ENCODE assay signal across 27 cellular contexts in the genomic region with DNA sequence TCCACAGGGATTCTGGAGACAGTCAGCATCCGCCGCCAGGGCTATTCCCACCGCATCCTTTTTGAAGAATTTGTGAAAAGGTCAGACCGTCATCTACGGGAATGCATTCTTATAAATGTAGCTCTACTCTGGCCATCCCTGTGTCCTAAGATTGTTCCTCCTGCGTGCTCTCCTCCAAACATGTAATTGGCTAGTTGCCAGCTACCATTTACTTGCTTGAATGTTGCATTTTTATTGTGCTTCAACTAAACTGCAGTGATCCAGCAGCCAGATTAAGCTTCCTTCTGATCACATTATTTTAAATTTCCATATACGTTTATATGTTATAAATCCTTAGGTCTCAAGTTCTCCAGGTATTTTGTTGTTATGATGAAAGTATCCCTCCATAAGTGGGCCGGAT.
"Had no signal": no experiment of that assay in that cellular context is flagged by ENCODE, and none has a peak within 500 bp of the region (broad histone marks: within the 10 kb centered on the region; RNA-seq: fewer than 3 reads in every experiment).

No MANE protein-coding gene starts in this region.

- H3K4me1 ChIP-seq: pancreas, prostate gland, sigmoid colon, stomach, thyroid gland, tibial nerve had no signal

- H3K4me3 ChIP-seq: pancreas, prostate gland, right atrium auricular region, right lobe of liver, sigmoid colon, stomach, thoracic aorta, thyroid gland, tibial nerve, upper lobe of left lung, vagina had no signal

- DNase-seq: nephron progenitor cell; pancreas; retina; right lobe of liver; sigmoid colon; small intestine; stimulated activated CD4-positive, alpha-beta T cell treated with anti-CD3 and anti-CD28 coated beads, Interleukin-15, amount 100 ng/mL, for 24 hours; stimulated activated CD4-positive, alpha-beta T cell treated with anti-CD3 and anti-CD28 coated beads, Interleukin-2, amount 100 ng/mL, for 24 hours; stimulated activated CD4-positive, alpha-beta T cell treated with anti-CD3 and anti-CD28 coated beads, Interleukin-2, amount 100 ng/mL, for 48 hours; stimulated activated CD4-positive, alpha-beta T cell treated with anti-CD3 and anti-CD28 coated beads, Interleukin-4, amount 100 ng/mL, for 24 hours; stimulated activated naive B cell treated with anti-CD40 and anti-IgM and Interleukin-4, amounts not matched to agents 10 μg/mL and 1 μg/mL and 100 μg/mL, for 72 hours; stimulated activated naive CD4-positive, alpha-beta T cell treated with Interleukin-2 at 50 U/mL for 16 hours; stomach; thyroid gland; trophoblast cell; upper lobe of left lung had no signal

- H3K9me3 ChIP-seq: neutrophil, pancreas, prostate gland, right atrium auricular region, right lobe of liver, sigmoid colon, stomach, thoracic aorta, thyroid gland, upper lobe of left lung, vagina had no signal

- H3K36me3 Mint-ChIP-seq: natural killer cell treated with Interleukin-12 subunit alpha and Interleukin-12 subunit beta and Interleukin-15 and Interleukin-18, amount 100 ng/mL, for 72 hours; stimulated activated effector memory CD8-positive, alpha-beta T cell treated with anti-CD3 and anti-CD28 coated beads, Interleukin-12 subunit alpha, Interleukin-12 subunit beta, amount 100 ng/mL, for 72 hours had no signal

- H3K27ac ChIP-seq: neutrophil, pancreas, prostate gland, right atrium auricular region, sigmoid colon, stomach, thoracic aorta, thyroid gland, tibial nerve, upper lobe of left lung, vagina had no signal

- H3K4me3 Mint-ChIP-seq: natural killer cell treated with Interleukin-12 subunit alpha and Interleukin-12 subunit beta and Interleukin-15 and Interleukin-18, amount 100 ng/mL, for 72 hours; nephron progenitor cell; neural crest cell; stimulated activated effector memory CD8-positive, alpha-beta T cell treated with anti-CD3 and anti-CD28 coated beads, Interleukin-12 subunit alpha, Interleukin-12 subunit beta, amount 100 ng/mL, for 72 hours; stimulated activated naive B cell treated with anti-CD40 and anti-IgM and Interleukin-4, amounts not matched to agents 10 μg/mL and 1 μg/mL and 100 μg/mL, for 72 hours; stimulated activated naive CD8-positive, alpha-beta T cell treated with anti-CD3 and anti-CD28 coated beads, Interleukin-15, Interleukin-2, amounts not matched to agents 100 ng/mL and 50 ng/mL, for 24 hours had no signal

- H3K27me3 ChIP-seq: neutrophil, pancreas, right atrium auricular region, right lobe of liver, sigmoid colon, stomach, thyroid gland, tibial nerve, upper lobe of left lung, vagina had no signal

- FAIRE-seq: pancreas, small intestine, urothelium cell line had no signal

- H3K9me3 Mint-ChIP-seq: nephron progenitor cell; stimulated activated effector memory CD8-positive, alpha-beta T cell treated with anti-CD3 and anti-CD28 coated beads, Interleukin-12 subunit alpha, Interleukin-12 subunit beta, amount 100 ng/mL, for 72 hours; stimulated activated naive CD8-positive, alpha-beta T cell treated with anti-CD3 and anti-CD28 coated beads, Interleukin-15, Interleukin-2, amounts not matched to agents 100 ng/mL and 50 ng/mL, for 24 hours had no signal

- H3K4me1 Mint-ChIP-seq: stimulated activated effector memory CD8-positive, alpha-beta T cell treated with anti-CD3 and anti-CD28 coated beads, Interleukin-12 subunit alpha, Interleukin-12 subunit beta, amount 100 ng/mL, for 72 hours; stimulated activated naive B cell treated with anti-CD40 and anti-IgM and Interleukin-4, amounts not matched to agents 10 μg/mL and 1 μg/mL and 100 μg/mL, for 72 hours had no signal

- H3K36me3 ChIP-seq: neutrophil, pancreas, prostate gland, right atrium auricular region, right lobe of liver, sigmoid colon, stomach, thoracic aorta, thyroid gland, tibial nerve, upper lobe of left lung, vagina had no signal

- ATAC-seq: pancreas; right lobe of liver; stimulated activated effector memory CD8-positive, alpha-beta T cell treated with anti-CD3 and anti-CD28 coated beads, Interleukin-12 subunit alpha, Interleukin-12 subunit beta, amount 100 ng/mL, for 72 hours; stimulated activated naive B cell treated with anti-CD40 and anti-IgM and Interleukin-4, amounts not matched to agents 10 μg/mL and 1 μg/mL and 100 μg/mL, for 72 hours had no signal

- H3K27me3 Mint-ChIP-seq: stimulated activated naive CD8-positive, alpha-beta T cell treated with anti-CD3 and anti-CD28 coated beads, Interleukin-15, Interleukin-2, amounts not matched to agents 100 ng/mL and 50 ng/mL, for 24 hours had no signal

- H3K27ac Mint-ChIP-seq: natural killer cell treated with Interleukin-12 subunit alpha and Interleukin-12 subunit beta and Interleukin-15 and Interleukin-18, amount 100 ng/mL, for 72 hours; nephron progenitor cell; stimulated activated effector memory CD8-positive, alpha-beta T cell treated with anti-CD3 and anti-CD28 coated beads, Interleukin-12 subunit alpha, Interleukin-12 subunit beta, amount 100 ng/mL, for 72 hours; stimulated activated naive B cell treated with anti-CD40 and anti-IgM and Interleukin-4, amounts not matched to agents 10 μg/mL and 1 μg/mL and 100 μg/mL, for 72 hours; stimulated activated naive CD8-positive, alpha-beta T cell treated with anti-CD3 and anti-CD28 coated beads, Interleukin-15, Interleukin-2, amounts not matched to agents 100 ng/mL and 50 ng/mL, for 24 hours had no signal
